In genomic region chr13:112885782-112886268, GRCh38 we compare ENCODE assay signal across 8 cellular contexts.
DNase-seq lines count a peak whose midpoint lies in the region; ATAC-seq and TF ChIP-seq lines count a peak whose summit lies in the region.

No MANE protein-coding gene starts in this region.

- peak overlapping the region; percentile 34 for H3K4me3 ChIP-seq in WI38 (ENCODE audit: low read depth, low read length)
- H3K4me3 ChIP-seq in skeletal muscle cell (ENCODE audit: low read depth, low read length) = peak overlapping the region; percentile 38

- TF ChIP-seq EP300 in Ishikawa (IDR thresholded peaks at IDR 0.05; ENCODE audit: borderline replicate concordance) = no peak

- ATAC-seq in left ventricle myocardium superior = peak; percentile 91
- ATAC-seq in HG02678 (IDR thresholded peaks at IDR 0.05; ENCODE audit: unreplicated experiment) = no peak

- in situ Hi-C loops in ACHN (cut with HindIII; ENCODE audit: low pct_ligation_motif_present, low pct_unique_long_range_greater_than_20kb, low sequenced_read_pairs) = no loop called here

- no peak for TF ChIP-seq CTCF in WI38 (IDR thresholded peaks at IDR 0.05; ENCODE audit: low read depth, low read length)

- TF ChIP-seq RAD21 in Ishikawa (IDR thresholded peaks at IDR 0.05; ENCODE audit: low read depth) = no peak

- peak; percentile 89 for DNase-seq in ACHN
- peak; percentile 90 for DNase-seq in left ventricle myocardium superior
- peak; percentile 67 for DNase-seq in skeletal muscle cell (ENCODE audit: low read depth)
- DNase-seq in OCI-M1 (lab: John Stamatoyannopoulos, UW) = no peak
- no peak for DNase-seq in GM19238 (ENCODE audit: insufficient read length, low spot score)

- intact Hi-C loops in left ventricle myocardium superior (cut with micrococcal nuclease) = no loop called here

TF ChIP-seq in Ishikawa, 13 proteins besides CTCF, POLR2A, EP300 and RAD21:
- TF ChIP-seq EGR1 (IDR thresholded peaks at IDR 0.05) (0 out of 2 replicates have a peak, but pooled peaks have one; percentile 28), CREB1 (IDR thresholded peaks at IDR 0.05; ENCODE audit: low read depth) (no peak), YY1 (IDR thresholded peaks at IDR 0.05; ENCODE audit: low read depth) (0 out of 2 replicates have a peak, but pooled peaks have one; percentile 49), TCF12 (IDR thresholded peaks at IDR 0.05; ENCODE audit: low read depth) (0 out of 2 replicates have a peak, but pooled peaks have one; percentile 65), FOXM1 (IDR thresholded peaks at IDR 0.05; ENCODE audit: borderline replicate concordance, low read depth) (no peak), NFIC (IDR thresholded peaks at IDR 0.05) (0 out of 2 replicates have a peak, but pooled peaks have one; percentile 6), TAF1 (IDR thresholded peaks at IDR 0.05; ENCODE audit: low read depth) (peak; percentile 62; the same call in 1 of the 2 replicates), ZBTB7A (IDR thresholded peaks at IDR 0.05; ENCODE audit: low read depth) (0 out of 2 replicates have a peak, but pooled peaks have one; percentile 44), TEAD4 (IDR thresholded peaks at IDR 0.05) (0 out of 2 replicates have a peak, but pooled peaks have one; percentile 29), REST (IDR thresholded peaks at IDR 0.05; ENCODE audit: low read depth) (no peak), CEBPB (IDR thresholded peaks at IDR 0.05) (no peak)
- TF ChIP-seq, protein P1, sequence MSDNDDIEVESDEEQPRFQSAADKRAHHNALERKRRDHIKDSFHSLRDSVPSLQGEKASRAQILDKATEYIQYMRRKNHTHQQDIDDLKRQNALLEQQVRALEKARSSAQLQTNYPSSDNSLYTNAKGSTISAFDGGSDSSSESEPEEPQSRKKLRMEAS (IDR thresholded peaks at IDR 0.05) = peak; percentile 95
- TF ChIP-seq, protein P2, sequence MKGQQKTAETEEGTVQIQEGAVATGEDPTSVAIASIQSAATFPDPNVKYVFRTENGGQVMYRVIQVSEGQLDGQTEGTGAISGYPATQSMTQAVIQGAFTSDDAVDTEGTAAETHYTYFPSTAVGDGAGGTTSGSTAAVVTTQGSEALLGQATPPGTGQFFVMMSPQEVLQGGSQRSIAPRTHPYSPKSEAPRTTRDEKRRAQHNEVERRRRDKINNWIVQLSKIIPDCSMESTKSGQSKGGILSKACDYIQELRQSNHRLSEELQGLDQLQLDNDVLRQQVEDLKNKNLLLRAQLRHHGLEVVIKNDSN (IDR thresholded peaks at IDR 0.05) = no peak

Comparison
In these comparisons a context has a peak if more than half of its experiments do, and no peak if none do; other contexts are left out.
1. DNase-seq: peak in ACHN (single experiment), left ventricle myocardium superior (single experiment) and skeletal muscle cell (single experiment); none in OCI-M1 (single experiment) and GM19238 (single experiment).